ENCODE assay signal across 1 cellular context in the genomic region with DNA sequence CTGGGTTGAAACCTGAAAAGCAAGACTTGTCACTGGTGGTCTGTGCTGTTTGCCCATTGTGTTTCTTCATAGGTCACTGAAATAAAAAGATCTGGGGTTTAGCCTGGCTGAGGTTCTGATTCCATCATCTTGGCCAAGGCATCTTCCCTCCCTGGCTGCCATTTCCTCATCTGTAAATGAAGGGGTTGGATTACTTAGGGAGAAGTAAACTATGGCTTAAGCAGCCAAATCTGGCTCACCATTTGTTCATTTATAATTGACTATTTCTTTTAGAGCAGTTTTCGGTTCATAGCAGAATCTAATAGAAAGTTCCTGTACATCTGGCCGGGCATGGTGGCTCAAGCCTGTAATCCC.
TF ChIP-seq lines count a peak whose summit lies in the region.

No MANE protein-coding gene starts in this region.

TF ChIP-seq in K562, 482 proteins besides CTCF, POLR2A, EP300 and RAD21 (continued from another document):
- TF ChIP-seq, protein P1, sequence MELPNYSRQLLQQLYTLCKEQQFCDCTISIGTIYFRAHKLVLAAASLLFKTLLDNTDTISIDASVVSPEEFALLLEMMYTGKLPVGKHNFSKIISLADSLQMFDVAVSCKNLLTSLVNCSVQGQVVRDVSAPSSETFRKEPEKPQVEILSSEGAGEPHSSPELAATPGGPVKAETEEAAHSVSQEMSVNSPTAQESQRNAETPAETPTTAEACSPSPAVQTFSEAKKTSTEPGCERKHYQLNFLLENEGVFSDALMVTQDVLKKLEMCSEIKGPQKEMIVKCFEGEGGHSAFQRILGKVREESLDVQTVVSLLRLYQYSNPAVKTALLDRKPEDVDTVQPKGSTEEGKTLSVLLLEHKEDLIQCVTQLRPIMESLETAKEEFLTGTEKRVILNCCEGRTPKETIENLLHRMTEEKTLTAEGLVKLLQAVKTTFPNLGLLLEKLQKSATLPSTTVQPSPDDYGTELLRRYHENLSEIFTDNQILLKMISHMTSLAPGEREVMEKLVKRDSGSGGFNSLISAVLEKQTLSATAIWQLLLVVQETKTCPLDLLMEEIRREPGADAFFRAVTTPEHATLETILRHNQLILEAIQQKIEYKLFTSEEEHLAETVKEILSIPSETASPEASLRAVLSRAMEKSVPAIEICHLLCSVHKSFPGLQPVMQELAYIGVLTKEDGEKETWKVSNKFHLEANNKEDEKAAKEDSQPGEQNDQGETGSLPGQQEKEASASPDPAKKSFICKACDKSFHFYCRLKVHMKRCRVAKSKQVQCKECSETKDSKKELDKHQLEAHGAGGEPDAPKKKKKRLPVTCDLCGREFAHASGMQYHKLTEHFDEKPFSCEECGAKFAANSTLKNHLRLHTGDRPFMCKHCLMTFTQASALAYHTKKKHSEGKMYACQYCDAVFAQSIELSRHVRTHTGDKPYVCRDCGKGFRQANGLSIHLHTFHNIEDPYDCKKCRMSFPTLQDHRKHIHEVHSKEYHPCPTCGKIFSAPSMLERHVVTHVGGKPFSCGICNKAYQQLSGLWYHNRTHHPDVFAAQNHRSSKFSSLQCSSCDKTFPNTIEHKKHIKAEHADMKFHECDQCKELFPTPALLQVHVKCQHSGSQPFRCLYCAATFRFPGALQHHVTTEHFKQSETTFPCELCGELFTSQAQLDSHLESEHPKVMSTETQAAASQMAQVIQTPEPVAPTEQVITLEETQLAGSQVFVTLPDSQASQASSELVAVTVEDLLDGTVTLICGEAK (IDR thresholded peaks at IDR 0.05): no peak
- TF ChIP-seq, protein P1 (CRISPR knock-in tag; IDR thresholded peaks at IDR 0.05): no peak
- TF ChIP-seq ZNF184 (CRISPR knock-in tag; IDR thresholded peaks at IDR 0.05) (no peak), IRF2 (CRISPR knock-in tag; IDR thresholded peaks at IDR 0.05) (no peak), MIER1 (IDR thresholded peaks at IDR 0.05; ENCODE audit: low read depth) (no peak), FOXK1 (CRISPR knock-in tag; IDR thresholded peaks at IDR 0.05; ENCODE audit: borderline replicate concordance) (no peak), SNIP1 (IDR thresholded peaks at IDR 0.05; ENCODE audit: low read depth) (no peak), RBM17 (IDR thresholded peaks at IDR 0.05; ENCODE audit: borderline replicate concordance, low read depth, low read length) (no peak), BRD9 (IDR thresholded peaks at IDR 0.05; ENCODE audit: low read depth, partially characterized antibody) (no peak), ZNF224 (CRISPR knock-in tag; IDR thresholded peaks at IDR 0.05) (no peak), SIN3A (IDR thresholded peaks at IDR 0.05; ENCODE audit: borderline replicate concordance in 2 of 2, control insufficient read depth in 1 of 2, low read depth in 2 of 2, low read length in 2 of 2) (no peak), E2F3 (CRISPR knock-in tag; IDR thresholded peaks at IDR 0.05) (no peak), NCOA1 (IDR thresholded peaks at IDR 0.05; ENCODE audit: low read depth) (no peak)
- TF ChIP-seq, protein P2, sequence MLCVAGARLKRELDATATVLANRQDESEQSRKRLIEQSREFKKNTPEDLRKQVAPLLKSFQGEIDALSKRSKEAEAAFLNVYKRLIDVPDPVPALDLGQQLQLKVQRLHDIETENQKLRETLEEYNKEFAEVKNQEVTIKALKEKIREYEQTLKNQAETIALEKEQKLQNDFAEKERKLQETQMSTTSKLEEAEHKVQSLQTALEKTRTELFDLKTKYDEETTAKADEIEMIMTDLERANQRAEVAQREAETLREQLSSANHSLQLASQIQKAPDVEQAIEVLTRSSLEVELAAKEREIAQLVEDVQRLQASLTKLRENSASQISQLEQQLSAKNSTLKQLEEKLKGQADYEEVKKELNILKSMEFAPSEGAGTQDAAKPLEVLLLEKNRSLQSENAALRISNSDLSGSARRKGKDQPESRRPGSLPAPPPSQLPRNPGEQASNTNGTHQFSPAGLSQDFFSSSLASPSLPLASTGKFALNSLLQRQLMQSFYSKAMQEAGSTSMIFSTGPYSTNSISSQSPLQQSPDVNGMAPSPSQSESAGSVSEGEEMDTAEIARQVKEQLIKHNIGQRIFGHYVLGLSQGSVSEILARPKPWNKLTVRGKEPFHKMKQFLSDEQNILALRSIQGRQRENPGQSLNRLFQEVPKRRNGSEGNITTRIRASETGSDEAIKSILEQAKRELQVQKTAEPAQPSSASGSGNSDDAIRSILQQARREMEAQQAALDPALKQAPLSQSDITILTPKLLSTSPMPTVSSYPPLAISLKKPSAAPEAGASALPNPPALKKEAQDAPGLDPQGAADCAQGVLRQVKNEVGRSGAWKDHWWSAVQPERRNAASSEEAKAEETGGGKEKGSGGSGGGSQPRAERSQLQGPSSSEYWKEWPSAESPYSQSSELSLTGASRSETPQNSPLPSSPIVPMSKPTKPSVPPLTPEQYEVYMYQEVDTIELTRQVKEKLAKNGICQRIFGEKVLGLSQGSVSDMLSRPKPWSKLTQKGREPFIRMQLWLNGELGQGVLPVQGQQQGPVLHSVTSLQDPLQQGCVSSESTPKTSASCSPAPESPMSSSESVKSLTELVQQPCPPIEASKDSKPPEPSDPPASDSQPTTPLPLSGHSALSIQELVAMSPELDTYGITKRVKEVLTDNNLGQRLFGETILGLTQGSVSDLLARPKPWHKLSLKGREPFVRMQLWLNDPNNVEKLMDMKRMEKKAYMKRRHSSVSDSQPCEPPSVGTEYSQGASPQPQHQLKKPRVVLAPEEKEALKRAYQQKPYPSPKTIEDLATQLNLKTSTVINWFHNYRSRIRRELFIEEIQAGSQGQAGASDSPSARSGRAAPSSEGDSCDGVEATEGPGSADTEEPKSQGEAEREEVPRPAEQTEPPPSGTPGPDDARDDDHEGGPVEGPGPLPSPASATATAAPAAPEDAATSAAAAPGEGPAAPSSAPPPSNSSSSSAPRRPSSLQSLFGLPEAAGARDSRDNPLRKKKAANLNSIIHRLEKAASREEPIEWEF (CRISPR knock-in tag; IDR thresholded peaks at IDR 0.05): no peak
- TF ChIP-seq, protein P3, sequence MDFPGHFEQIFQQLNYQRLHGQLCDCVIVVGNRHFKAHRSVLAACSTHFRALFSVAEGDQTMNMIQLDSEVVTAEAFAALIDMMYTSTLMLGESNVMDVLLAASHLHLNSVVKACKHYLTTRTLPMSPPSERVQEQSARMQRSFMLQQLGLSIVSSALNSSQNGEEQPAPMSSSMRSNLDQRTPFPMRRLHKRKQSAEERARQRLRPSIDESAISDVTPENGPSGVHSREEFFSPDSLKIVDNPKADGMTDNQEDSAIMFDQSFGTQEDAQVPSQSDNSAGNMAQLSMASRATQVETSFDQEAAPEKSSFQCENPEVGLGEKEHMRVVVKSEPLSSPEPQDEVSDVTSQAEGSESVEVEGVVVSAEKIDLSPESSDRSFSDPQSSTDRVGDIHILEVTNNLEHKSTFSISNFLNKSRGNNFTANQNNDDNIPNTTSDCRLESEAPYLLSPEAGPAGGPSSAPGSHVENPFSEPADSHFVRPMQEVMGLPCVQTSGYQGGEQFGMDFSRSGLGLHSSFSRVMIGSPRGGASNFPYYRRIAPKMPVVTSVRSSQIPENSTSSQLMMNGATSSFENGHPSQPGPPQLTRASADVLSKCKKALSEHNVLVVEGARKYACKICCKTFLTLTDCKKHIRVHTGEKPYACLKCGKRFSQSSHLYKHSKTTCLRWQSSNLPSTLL (IDR thresholded peaks at IDR 0.05): no peak
